ENCODE assay signal across 29 cellular contexts in genomic region chr10:29450405-29450804, GRCh38.
"Had no signal": no experiment of that assay in that cellular context is flagged by ENCODE, and none has a peak within 500 bp of the region (broad histone marks: within the 10 kb centered on the region; RNA-seq: fewer than 3 reads in every experiment).

No MANE protein-coding gene starts in this region.

- H3K4me1 Mint-ChIP-seq: nephron progenitor cell had no signal

- H3K27ac Mint-ChIP-seq: naive thymus-derived CD8-positive, alpha-beta T cell; natural killer cell treated with Interleukin-12 subunit alpha and Interleukin-12 subunit beta and Interleukin-15 and Interleukin-18, amount 100 ng/mL, for 72 hours; progenitor cell of endocrine pancreas; stimulated activated effector memory CD8-positive, alpha-beta T cell treated with anti-CD3 and anti-CD28 coated beads, Interleukin-12 subunit alpha, Interleukin-12 subunit beta, amount 100 ng/mL, for 72 hours; stimulated activated naive B cell treated with anti-CD40 and anti-IgM and Interleukin-4, amounts not matched to agents 10 μg/mL and 1 μg/mL and 100 μg/mL, for 72 hours; stimulated activated naive CD8-positive, alpha-beta T cell treated with anti-CD3 and anti-CD28 coated beads, Interleukin-15, Interleukin-2, amounts not matched to agents 100 ng/mL and 50 ng/mL, for 24 hours; type B pancreatic cell had no signal

- H3K27ac ChIP-seq: ovary, parathyroid adenoma, psoas muscle, right lobe of liver, sigmoid colon, stomach, thoracic aorta, thyroid gland, tibial nerve, upper lobe of right lung, uterus had no signal

- H3K4me3 Mint-ChIP-seq: naive thymus-derived CD8-positive, alpha-beta T cell; natural killer cell treated with Interleukin-12 subunit alpha and Interleukin-12 subunit beta and Interleukin-15 and Interleukin-18, amount 100 ng/mL, for 72 hours; nephron progenitor cell; neural crest cell; stimulated activated effector memory CD8-positive, alpha-beta T cell treated with anti-CD3 and anti-CD28 coated beads, Interleukin-12 subunit alpha, Interleukin-12 subunit beta, amount 100 ng/mL, for 72 hours; stimulated activated naive B cell treated with anti-CD40 and anti-IgM and Interleukin-4, amounts not matched to agents 10 μg/mL and 1 μg/mL and 100 μg/mL, for 72 hours; stimulated activated naive CD8-positive, alpha-beta T cell treated with anti-CD3 and anti-CD28 coated beads, Interleukin-15, Interleukin-2, amounts not matched to agents 100 ng/mL and 50 ng/mL, for 24 hours; type B pancreatic cell had no signal

- H3K36me3 Mint-ChIP-seq: natural killer cell treated with Interleukin-12 subunit alpha and Interleukin-12 subunit beta and Interleukin-15 and Interleukin-18, amount 100 ng/mL, for 72 hours; stimulated activated naive B cell treated with anti-CD40 and anti-IgM and Interleukin-4, amounts not matched to agents 10 μg/mL and 1 μg/mL and 100 μg/mL, for 72 hours; type B pancreatic cell had no signal

- H3K9me3 ChIP-seq: ovary, psoas muscle, right lobe of liver, sigmoid colon, stomach, thoracic aorta, thyroid gland, tibial nerve, upper lobe of right lung, uterus had no signal

- H3K4me1 ChIP-seq: right lobe of liver, thyroid gland, upper lobe of right lung, uterus had no signal

- H3K9ac ChIP-seq: parathyroid adenoma had no signal

- H3K27me3 Mint-ChIP-seq: naive thymus-derived CD8-positive, alpha-beta T cell; natural killer cell treated with Interleukin-12 subunit alpha and Interleukin-12 subunit beta and Interleukin-15 and Interleukin-18, amount 100 ng/mL, for 72 hours; stimulated activated naive B cell treated with anti-CD40 and anti-IgM and Interleukin-4, amounts not matched to agents 10 μg/mL and 1 μg/mL and 100 μg/mL, for 72 hours; stimulated activated naive CD8-positive, alpha-beta T cell treated with anti-CD3 and anti-CD28 coated beads, Interleukin-15, Interleukin-2, amounts not matched to agents 100 ng/mL and 50 ng/mL, for 24 hours; type B pancreatic cell had no signal

- ATAC-seq: naive thymus-derived CD8-positive, alpha-beta T cell; natural killer cell treated with Interleukin-12 subunit alpha and Interleukin-12 subunit beta and Interleukin-15 and Interleukin-18, amount 100 ng/mL, for 72 hours; right cardiac atrium; right lobe of liver; stimulated activated effector memory CD8-positive, alpha-beta T cell treated with anti-CD3 and anti-CD28 coated beads, Interleukin-12 subunit alpha, Interleukin-12 subunit beta, amount 100 ng/mL, for 72 hours; stimulated activated naive B cell treated with anti-CD40 and anti-IgM and Interleukin-4, amounts not matched to agents 10 μg/mL and 1 μg/mL and 100 μg/mL, for 72 hours; upper lobe of right lung had no signal

- H3K4me3 ChIP-seq: ovary, psoas muscle, right lobe of liver, sigmoid colon, stomach, thoracic aorta, thyroid gland, tibial nerve, upper lobe of right lung, uterus had no signal

- H2AFZ ChIP-seq: parathyroid adenoma had no signal

- DNase-seq: naive thymus-derived CD8-positive, alpha-beta T cell; nephron progenitor cell; occipital lobe; ovary; posterior cingulate gyrus; psoas muscle; right cardiac atrium; right lobe of liver; sigmoid colon; small intestine; stimulated activated CD4-positive, alpha-beta T cell treated with anti-CD3 and anti-CD28 coated beads, Interleukin-15, amount 100 ng/mL, for 24 hours; stimulated activated CD4-positive, alpha-beta T cell treated with anti-CD3 and anti-CD28 coated beads, Interleukin-2, amount 100 ng/mL, for 24 hours; stimulated activated CD4-positive, alpha-beta T cell treated with anti-CD3 and anti-CD28 coated beads, Interleukin-2, amount 100 ng/mL, for 48 hours; stimulated activated CD4-positive, alpha-beta T cell treated with anti-CD3 and anti-CD28 coated beads, Interleukin-4, amount 100 ng/mL, for 24 hours; stimulated activated naive B cell treated with anti-CD40 and anti-IgM and Interleukin-4, amounts not matched to agents 10 μg/mL and 1 μg/mL and 100 μg/mL, for 72 hours; stimulated activated naive CD4-positive, alpha-beta T cell treated with Interleukin-2 at 50 U/mL for 16 hours; stomach; thyroid gland; upper lobe of right lung; uterus had no signal

- H3K9me3 Mint-ChIP-seq: naive thymus-derived CD8-positive, alpha-beta T cell; natural killer cell treated with Interleukin-12 subunit alpha and Interleukin-12 subunit beta and Interleukin-15 and Interleukin-18, amount 100 ng/mL, for 72 hours; nephron progenitor cell; neural crest cell; stimulated activated effector memory CD8-positive, alpha-beta T cell treated with anti-CD3 and anti-CD28 coated beads, Interleukin-12 subunit alpha, Interleukin-12 subunit beta, amount 100 ng/mL, for 72 hours; stimulated activated naive B cell treated with anti-CD40 and anti-IgM and Interleukin-4, amounts not matched to agents 10 μg/mL and 1 μg/mL and 100 μg/mL, for 72 hours; stimulated activated naive CD8-positive, alpha-beta T cell treated with anti-CD3 and anti-CD28 coated beads, Interleukin-15, Interleukin-2, amounts not matched to agents 100 ng/mL and 50 ng/mL, for 24 hours; type B pancreatic cell had no signal

- H3K27me3 ChIP-seq: ovary, right lobe of liver, sigmoid colon, stomach, thyroid gland, tibial nerve, upper lobe of right lung, uterus had no signal

- H3K36me3 ChIP-seq: ovary, right lobe of liver, thyroid gland, uterus had no signal
